In the genomic region with DNA sequence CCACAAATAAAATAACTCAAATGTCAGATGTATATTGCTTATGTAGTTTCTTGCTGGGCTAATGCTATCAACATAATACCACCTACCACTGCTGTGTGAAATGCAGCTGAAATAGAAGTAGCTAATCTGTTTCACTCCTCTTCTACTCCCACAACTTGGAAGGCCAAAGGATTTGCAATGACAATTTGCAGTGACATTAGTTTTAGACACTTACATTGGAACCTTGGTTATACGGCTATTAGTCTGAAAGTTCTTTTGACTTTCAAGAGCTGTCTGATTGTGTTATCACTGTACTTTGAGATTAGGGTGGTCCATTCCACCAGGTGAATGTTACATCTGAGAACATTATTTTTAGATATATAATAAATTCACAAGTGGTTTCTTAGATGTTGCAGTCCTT, we compare ENCODE assay signal across 26 cellular contexts.
"Had no signal": no experiment of that assay in that cellular context is flagged by ENCODE, and none has a peak within 500 bp of the region (broad histone marks: within the 10 kb centered on the region; RNA-seq: fewer than 3 reads in every experiment).

No MANE protein-coding gene starts in this region.

- H3K4me3 Mint-ChIP-seq: immature natural killer cell; mesothelial cell of epicardium; naive B cell; natural killer cell; nephron progenitor cell; stimulated activated naive CD8-positive, alpha-beta T cell treated with anti-CD3 and anti-CD28 coated beads, Interleukin-15, Interleukin-2, amounts not matched to agents 100 ng/mL and 50 ng/mL, for 24 hours had no signal

- H3K36me3 Mint-ChIP-seq: naive B cell, natural killer cell had no signal

- H3K27ac Mint-ChIP-seq: immature natural killer cell, naive B cell, natural killer cell, nephron progenitor cell, progenitor cell of endocrine pancreas had no signal

- H3K27me3 ChIP-seq: heart left ventricle, ovary, suprapubic skin, tibial artery, upper lobe of right lung had no signal

- ATAC-seq: natural killer cell, right cardiac atrium, sciatic nerve, upper lobe of right lung had no signal

- DNase-seq: heart left ventricle; immature natural killer cell; kidney; mesendoderm; naive B cell; natural killer cell; nephron progenitor cell; ovary; right cardiac atrium; stimulated activated CD4-positive, alpha-beta T cell treated with anti-CD3 and anti-CD28 coated beads, Interleukin-12 subunit alpha, Interleukin-12 subunit beta, amount 100 ng/mL, for 4 hours; stimulated activated CD4-positive, alpha-beta T cell treated with anti-CD3 and anti-CD28 coated beads, Interleukin-15, amount 100 ng/mL, for 24 hours; stimulated activated CD4-positive, alpha-beta T cell treated with anti-CD3 and anti-CD28 coated beads, Interleukin-2, amount 100 ng/mL, for 24 hours; stimulated activated CD4-positive, alpha-beta T cell treated with anti-CD3 and anti-CD28 coated beads, Interleukin-4, amount 100 ng/mL, for 1 hour; stimulated activated naive CD4-positive, alpha-beta T cell; tibial artery; trophoblast cell; upper lobe of right lung had no signal

- H3K9me3 Mint-ChIP-seq: immature natural killer cell; naive B cell; natural killer cell; nephron progenitor cell; stimulated activated naive CD8-positive, alpha-beta T cell treated with anti-CD3 and anti-CD28 coated beads, Interleukin-15, Interleukin-2, amounts not matched to agents 100 ng/mL and 50 ng/mL, for 24 hours had no signal

- H3K9me3 ChIP-seq: heart left ventricle, ovary, suprapubic skin, thoracic aorta, tibial artery, upper lobe of right lung had no signal

- H3K27ac ChIP-seq: heart left ventricle, ovary, skin epidermis, suprapubic skin, thoracic aorta, tibial artery had no signal

- H3K4me3 ChIP-seq: heart left ventricle, lung, ovary, skin epidermis, suprapubic skin, thoracic aorta, tibial artery, upper lobe of right lung had no signal

- FAIRE-seq: urothelium cell line had no signal

- H3K4me1 ChIP-seq: suprapubic skin, tibial artery, upper lobe of right lung had no signal

- H3K36me3 ChIP-seq: ovary had no signal

- H3K4me1 Mint-ChIP-seq: immature natural killer cell, naive B cell, natural killer cell, nephron progenitor cell had no signal
